1 cellular context compared by ENCODE assay signal in the genomic region with DNA sequence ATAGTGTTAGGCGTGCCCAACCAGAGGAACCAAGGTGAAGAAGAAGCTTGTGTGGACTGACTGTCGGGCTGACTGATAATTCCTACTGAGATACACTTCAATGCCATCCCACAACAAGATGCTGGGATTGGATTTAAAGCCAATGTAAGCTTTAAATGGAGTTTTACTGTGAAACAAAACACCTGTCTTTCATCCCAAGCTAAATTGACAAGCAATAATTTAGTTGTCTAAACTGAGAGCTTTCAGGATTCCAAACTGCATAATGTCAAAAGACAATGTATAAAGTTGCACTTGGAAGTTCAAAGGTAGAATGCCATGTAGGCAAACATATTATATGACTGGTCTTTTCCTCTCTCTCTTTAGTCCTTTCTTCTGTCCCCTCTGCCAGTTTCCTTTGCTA.
TF ChIP-seq lines count a peak whose summit lies in the region.

No MANE protein-coding gene starts in this region.

TF ChIP-seq in GM12878, 131 proteins besides CTCF, POLR2A, EP300 and RAD21 (continued from another document):
- TF ChIP-seq, protein P1, sequence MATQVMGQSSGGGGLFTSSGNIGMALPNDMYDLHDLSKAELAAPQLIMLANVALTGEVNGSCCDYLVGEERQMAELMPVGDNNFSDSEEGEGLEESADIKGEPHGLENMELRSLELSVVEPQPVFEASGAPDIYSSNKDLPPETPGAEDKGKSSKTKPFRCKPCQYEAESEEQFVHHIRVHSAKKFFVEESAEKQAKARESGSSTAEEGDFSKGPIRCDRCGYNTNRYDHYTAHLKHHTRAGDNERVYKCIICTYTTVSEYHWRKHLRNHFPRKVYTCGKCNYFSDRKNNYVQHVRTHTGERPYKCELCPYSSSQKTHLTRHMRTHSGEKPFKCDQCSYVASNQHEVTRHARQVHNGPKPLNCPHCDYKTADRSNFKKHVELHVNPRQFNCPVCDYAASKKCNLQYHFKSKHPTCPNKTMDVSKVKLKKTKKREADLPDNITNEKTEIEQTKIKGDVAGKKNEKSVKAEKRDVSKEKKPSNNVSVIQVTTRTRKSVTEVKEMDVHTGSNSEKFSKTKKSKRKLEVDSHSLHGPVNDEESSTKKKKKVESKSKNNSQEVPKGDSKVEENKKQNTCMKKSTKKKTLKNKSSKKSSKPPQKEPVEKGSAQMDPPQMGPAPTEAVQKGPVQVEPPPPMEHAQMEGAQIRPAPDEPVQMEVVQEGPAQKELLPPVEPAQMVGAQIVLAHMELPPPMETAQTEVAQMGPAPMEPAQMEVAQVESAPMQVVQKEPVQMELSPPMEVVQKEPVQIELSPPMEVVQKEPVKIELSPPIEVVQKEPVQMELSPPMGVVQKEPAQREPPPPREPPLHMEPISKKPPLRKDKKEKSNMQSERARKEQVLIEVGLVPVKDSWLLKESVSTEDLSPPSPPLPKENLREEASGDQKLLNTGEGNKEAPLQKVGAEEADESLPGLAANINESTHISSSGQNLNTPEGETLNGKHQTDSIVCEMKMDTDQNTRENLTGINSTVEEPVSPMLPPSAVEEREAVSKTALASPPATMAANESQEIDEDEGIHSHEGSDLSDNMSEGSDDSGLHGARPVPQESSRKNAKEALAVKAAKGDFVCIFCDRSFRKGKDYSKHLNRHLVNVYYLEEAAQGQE (IDR thresholded peaks at IDR 0.05; ENCODE audit: low read depth, low read length) = no peak
- TF ChIP-seq MYB (IDR thresholded peaks at IDR 0.05; ENCODE audit: borderline replicate concordance, low read depth, low read length) = no peak
- no peak for TF ChIP-seq ZNF217 (IDR thresholded peaks at IDR 0.05)
- no peak for TF ChIP-seq NR2C1 (IDR thresholded peaks at IDR 0.05)
- no peak for TF ChIP-seq CBX5 (IDR thresholded peaks at IDR 0.05; ENCODE audit: low read depth)
- TF ChIP-seq RBBP5 (conservative IDR thresholded peaks at IDR 0.05) = no peak
- TF ChIP-seq SP1 (IDR thresholded peaks at IDR 0.05; ENCODE audit: low read depth, low read length) = no peak
- TF ChIP-seq, protein P2, sequence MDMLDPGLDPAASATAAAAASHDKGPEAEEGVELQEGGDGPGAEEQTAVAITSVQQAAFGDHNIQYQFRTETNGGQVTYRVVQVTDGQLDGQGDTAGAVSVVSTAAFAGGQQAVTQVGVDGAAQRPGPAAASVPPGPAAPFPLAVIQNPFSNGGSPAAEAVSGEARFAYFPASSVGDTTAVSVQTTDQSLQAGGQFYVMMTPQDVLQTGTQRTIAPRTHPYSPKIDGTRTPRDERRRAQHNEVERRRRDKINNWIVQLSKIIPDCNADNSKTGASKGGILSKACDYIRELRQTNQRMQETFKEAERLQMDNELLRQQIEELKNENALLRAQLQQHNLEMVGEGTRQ (IDR thresholded peaks at IDR 0.05; ENCODE audit: borderline replicate concordance, low read depth, low read length) = no peak
